Comparison of ENCODE assay signal across 11 cellular contexts in genomic region chr18:10131036-10131774, GRCh38.
DNase-seq lines count a peak whose midpoint lies in the region; ATAC-seq, FAIRE-seq and TF ChIP-seq lines count a peak whose summit lies in the region.
"Had no signal": no experiment of that assay in that cellular context is flagged by ENCODE, and none has a peak within 500 bp of the region (broad histone marks: within the 10 kb centered on the region; RNA-seq: fewer than 3 reads in every experiment).

No MANE protein-coding gene starts in this region.

- TF ChIP-seq CTCF in GM23338 (conservative IDR thresholded peaks at IDR 0.05; ENCODE audit: low read depth in 2 of 2) (no peak), kidney (IDR thresholded peaks at IDR 0.05; ENCODE audit: borderline replicate concordance, extremely low read depth, insufficient read depth) (no peak)

- H3K27ac ChIP-seq in GM23338 (ENCODE audit: low read depth): no peak overlapping the region
- H3K27ac ChIP-seq in right cardiac atrium (ENCODE audit: low read length): no peak overlapping the region
- no peak overlapping the region for H3K27ac ChIP-seq in kidney (ENCODE audit: low read depth in 2 of 2, low read length in 2 of 2)
- H3K27ac ChIP-seq: prostate gland had no signal

- peaks cover 21% of the 10 kb centered on the region for H3K4me1 Mint-ChIP-seq in GM23338

- H3F3A ChIP-seq in GM23338 (replicated peaks; ENCODE audit: low read depth): no peaks in the 10 kb centered on the region

- H3K9ac ChIP-seq in kidney (ENCODE audit: low read length in 2 of 2): no peak overlapping the region

- H3K9me3 ChIP-seq in right cardiac atrium (ENCODE audit: control insufficient read depth, low read length) (no peaks in the 10 kb centered on the region), kidney (ENCODE audit: control insufficient read depth in 1 of 2, low read length in 2 of 2) (no peaks in the 10 kb centered on the region)
- H3K9me3 ChIP-seq: prostate gland had no signal

- peak overlapping the region; percentile 99 for H2AFZ ChIP-seq in GM23338

- H3K36me3 ChIP-seq in GM23338 (ENCODE audit: insufficient read depth) (no peaks in the 10 kb centered on the region), kidney (ENCODE audit: control insufficient read depth in 1 of 2, insufficient read depth in 2 of 2, low read length in 2 of 2) (no peaks in the 10 kb centered on the region)
- H3K36me3 ChIP-seq: prostate gland had no signal

- peak overlapping the region; percentile 76 for H3K4me3 ChIP-seq in GM23338
- H3K4me3 ChIP-seq in right cardiac atrium (ENCODE audit: low read length): peak overlapping the region; percentile 47
- peak overlapping the region in 1 of 2 donors; percentile 44 for H3K4me3 ChIP-seq in kidney (ENCODE audit: low read length in 2 of 2)

- no peak overlapping the region for H3K27ac Mint-ChIP-seq in GM23338

- peaks cover 19% of the 10 kb centered on the region for H3K4me1 ChIP-seq in GM23338 (ENCODE audit: insufficient read depth)
- no peaks in the 10 kb centered on the region for H3K4me1 ChIP-seq in right cardiac atrium (ENCODE audit: control insufficient read depth, insufficient read depth, low read length)
- H3K4me1 ChIP-seq in kidney (ENCODE audit: control insufficient read depth in 1 of 2, insufficient read depth in 1 of 2, low read depth in 1 of 2, low read length in 2 of 2): peaks cover 0 to 2% of the 10 kb centered on the region in 2 donors

- no peaks in the 10 kb centered on the region for H3K79me2 ChIP-seq in GM23338 (replicated peaks; ENCODE audit: insufficient read depth)

- H3K36me3 Mint-ChIP-seq in GM23338 (ENCODE audit: low read depth): no peaks in the 10 kb centered on the region

- H3K27me3 Mint-ChIP-seq in GM23338 (ENCODE audit: insufficient read depth, low read depth, poor library complexity): peaks cover 15% of the 10 kb centered on the region

- H3K27me3 ChIP-seq in GM23338 (ENCODE audit: insufficient read depth) (peaks cover 15% of the 10 kb centered on the region), right cardiac atrium (ENCODE audit: control insufficient read depth, insufficient read depth) (no peaks in the 10 kb centered on the region)

- no peak for FAIRE-seq in kidney (lab: Jason Lieb, UNC)

- WGBS in right cardiac atrium: 36% methylated on average over 11 of the region's 11 CpGs

- peak overlapping the region; percentile 75 for H3K4me3 Mint-ChIP-seq in GM23338

- no peaks in the 10 kb centered on the region for H3K9me2 ChIP-seq in GM23338 (ENCODE audit: insufficient read depth)

- peak overlapping the region; percentile 98 for H3K4me2 ChIP-seq in GM23338

- intact Hi-C loops in right cardiac atrium (cut with DNase I) (no loop called here), kidney (cut with DNase I) (no loop called here)

- peak; percentile 44 for DNase-seq in GM23338 (ENCODE audit: low spot score)
- DNase-seq in NCI-H69 (lab: John Stamatoyannopoulos, UW): peak; percentile 81
- DNase-seq in right cardiac atrium: no peak
- peak; percentile 48 for DNase-seq in pons (ENCODE audit: low spot score)
- no peak for DNase-seq in kidney
- no peak for DNase-seq in HCEC 1CT
- DNase-seq in NCI-H1105 (lab: John Stamatoyannopoulos, UW): no peak
- no peak for DNase-seq in D341Med (ENCODE audit: low spot score)
- DNase-seq: activated T-cell treated with anti-CD3 and anti-CD28 coated beads for 4 hours; central memory CD4-positive, alpha-beta T cell had no signal

- ATAC-seq in GM23338 (peak; percentile 62), right cardiac atrium (no peak)

- no peaks in the 10 kb centered on the region for H3K9me3 Mint-ChIP-seq in GM23338

- no peaks in the 10 kb centered on the region for H4K20me1 ChIP-seq in GM23338 (replicated peaks; ENCODE audit: insufficient read depth)

TF ChIP-seq in GM23338, 12 proteins besides CTCF, POLR2A, EP300 and RAD21:
- TF ChIP-seq CREB1 (CRISPR knock-in tag; IDR thresholded peaks at IDR 0.05; ENCODE audit: low read depth) (0 out of 2 replicates have a peak, but pooled peaks have one; percentile 22), EZH2 (IDR thresholded peaks at IDR 0.05; ENCODE audit: low read depth, unreplicated experiment) (no peak)

Comparison
In these comparisons a context has a peak if more than half of its experiments do, and no peak if none do; other contexts are left out.
1. DNase-seq: peak in GM23338 (single experiment), NCI-H69 (single experiment) and pons (single experiment); none in right cardiac atrium (0 of 3), kidney (single experiment), HCEC 1CT (single experiment), NCI-H1105 (single experiment) and D341Med (single experiment).